ENCODE assay signal across 13 cellular contexts in the genomic region with DNA sequence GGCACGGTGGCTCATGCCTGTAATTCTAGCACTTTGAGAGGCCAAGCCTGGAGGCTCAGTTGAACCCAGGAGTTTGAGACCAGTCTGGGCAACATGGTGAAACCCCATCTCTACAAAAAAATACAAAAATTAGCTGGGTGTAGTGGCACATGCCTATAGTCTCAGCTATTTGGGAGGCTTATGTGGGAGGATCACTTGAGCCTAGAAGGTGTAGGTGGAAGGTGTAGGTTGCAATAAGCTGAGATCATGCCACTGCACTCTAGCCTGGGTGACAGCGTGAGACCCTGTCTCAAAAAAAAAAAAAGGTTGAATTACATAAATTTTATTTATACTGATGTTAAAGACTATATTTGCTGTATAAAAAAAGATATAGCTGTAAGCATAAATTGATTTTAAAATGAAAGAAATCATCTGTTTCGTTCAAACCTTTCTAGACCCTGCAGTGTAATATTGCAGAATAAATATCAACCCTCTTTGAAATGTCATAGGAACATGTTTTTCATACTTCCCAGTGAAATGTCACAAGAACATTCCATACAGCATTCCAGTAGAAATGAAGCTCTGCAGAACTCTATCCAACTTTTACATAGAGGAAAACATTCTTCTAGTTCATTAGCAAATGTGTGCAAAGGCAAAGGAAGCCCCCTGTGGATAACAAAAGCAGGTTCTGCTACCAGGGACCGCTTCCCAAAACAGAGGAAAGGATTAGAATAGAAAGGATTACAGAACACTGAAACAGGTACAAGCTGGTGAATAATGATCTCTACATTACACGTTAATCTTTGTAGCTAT.
DNase-seq lines count a peak whose midpoint lies in the region; ATAC-seq and TF ChIP-seq lines count a peak whose summit lies in the region.
"Had no signal": no experiment of that assay in that cellular context is flagged by ENCODE, and none has a peak within 500 bp of the region (broad histone marks: within the 10 kb centered on the region; RNA-seq: fewer than 3 reads in every experiment).

No MANE protein-coding gene starts in this region.

- H3K9me3 ChIP-seq in HUES64 (ENCODE audit: insufficient read depth, low read depth, low read length) (no peaks in the 10 kb centered on the region), body of pancreas (peaks cover 0 to 7% (median 0%) of the 10 kb centered on the region in 3 donors), thoracic aorta (no peaks in the 10 kb centered on the region)

- 44% methylated on average over 4 of the region's 5 CpGs for WGBS in HUES64
- WGBS in body of pancreas, 2 donors: 55 to 56% methylated on average over 5 of the region's 5 CpGs

- H3K36me3 ChIP-seq in HUES64 (ENCODE audit: insufficient read depth, low read length): no peaks in the 10 kb centered on the region
- no peaks in the 10 kb centered on the region for H3K36me3 ChIP-seq in body of pancreas (replicated peaks in 1 of 2; ENCODE audit: insufficient read depth in 1 of 2, low read depth in 2 of 2)
- H3K36me3 ChIP-seq in thoracic aorta: no peaks in the 10 kb centered on the region

- intact Hi-C loops in body of pancreas (cut with DNase I): no loop called here
- intact Hi-C loops in left colon (cut with DNase I, micrococcal nuclease): no loop called here

- DNase-seq in body of pancreas (no peak), iPS-NIHi11 (ENCODE audit: low spot score) (peak; percentile 33), thoracic aorta (ENCODE audit: low spot score) (no peak), left colon (no peak), mucosa of gallbladder (ENCODE audit: low spot score) (no peak)
- DNase-seq: activated B cell treated with CpG ODN at 0.5 μM for 24 hours; activated naive CD8-positive, alpha-beta T cell treated with anti-CD3 and anti-CD28 coated beads for 36 hours; HFFc6; kidney; NCI-H2171 treated with DMSO at 0.1 percent for 48 hours had no signal

- no peak overlapping the region for H3K9ac ChIP-seq in HUES64 (ENCODE audit: low read depth, low read length)

- TF ChIP-seq CTCF in body of pancreas (IDR thresholded peaks at IDR 0.05) (no peak), thoracic aorta (IDR thresholded peaks at IDR 0.05) (no peak)

- TF ChIP-seq POLR2A in body of pancreas (IDR thresholded peaks at IDR 0.05): no peak

- H3K4me3 ChIP-seq in HUES64 (ENCODE audit: low read length) (no peak overlapping the region), body of pancreas (no peak overlapping the region), thoracic aorta (peak overlapping the region; percentile 24)

- peak overlapping the region; percentile 7; the same call in 1 of the 2 replicates for H3K27ac ChIP-seq in HUES64 (ENCODE audit: low read depth, low read length)
- peak overlapping the region in 1 of 4 donors; percentile 60 for H3K27ac ChIP-seq in body of pancreas
- peak overlapping the region; percentile 49 to 62 for H3K27ac ChIP-seq in thoracic aorta

- H3K4me1 ChIP-seq in HUES64 (ENCODE audit: insufficient read depth, low read length) (peaks cover 13% of the 10 kb centered on the region), body of pancreas (peaks cover 13% of the 10 kb centered on the region), thoracic aorta (ENCODE audit: control insufficient read depth in 1 of 2, low read depth in 2 of 2) (peaks cover 15 to 33% of the 10 kb centered on the region in 2 donors)

- H3K27me3 ChIP-seq in HUES64 (ENCODE audit: insufficient read depth, low read length) (no peaks in the 10 kb centered on the region), body of pancreas (no peaks in the 10 kb centered on the region), thoracic aorta (replicated peaks; ENCODE audit: insufficient read depth) (no peaks in the 10 kb centered on the region)

- ATAC-seq in body of pancreas (peak; percentile 42), thoracic aorta (ENCODE audit: insufficient number of reproducible peaks, low FRiP score, low read depth) (no peak), left colon (no peak), HG03139 (IDR thresholded peaks at IDR 0.05; ENCODE audit: unreplicated experiment) (no peak)
- ATAC-seq: natural killer cell treated with Interleukin-12 subunit alpha and Interleukin-12 subunit beta and Interleukin-15 and Interleukin-18, amount 100 ng/mL, for 72 hours had no signal
